Comparison of ENCODE assay signal across 29 cellular contexts in genomic region chr2:136696438-136696837, GRCh38.
DNase-seq lines count a peak whose midpoint lies in the region; ATAC-seq and TF ChIP-seq lines count a peak whose summit lies in the region.
"Had no signal": no experiment of that assay in that cellular context is flagged by ENCODE, and none has a peak within 500 bp of the region (broad histone marks: within the 10 kb centered on the region; RNA-seq: fewer than 3 reads in every experiment).

No MANE protein-coding gene starts in this region.

- no peak for ATAC-seq in SK-N-SH treated with all-trans-retinoic acid at 6 μM for 48 hours
- ATAC-seq: A549; CD8-positive, alpha-beta T cell had no signal

- no peak overlapping the region for H2BK5ac ChIP-seq in mesendoderm (ENCODE audit: low read length)

- no peak overlapping the region for H2BK120ac ChIP-seq in mesendoderm (ENCODE audit: low read depth, low read length)

- H4K8ac ChIP-seq in mesendoderm (ENCODE audit: low read depth, low read length) = no peak overlapping the region

- POLR2A ChIA-PET in SK-N-SH (lab: Yijun Ruan, JAX) = interaction anchor here (0.6 kb wide), 1 partner anchor 30 kb away, joined by 3 read pairs; no protein-coding TSS in a partner anchor

- H3K27me3 ChIP-seq in SK-N-SH (ENCODE audit: insufficient read depth) = no peaks in the 10 kb centered on the region
- H3K27me3 ChIP-seq in mesendoderm (ENCODE audit: insufficient read depth, low read length, poor library complexity) = no peaks in the 10 kb centered on the region
- H3K27me3 ChIP-seq: BE2C; BLaER1; BLaER1 treated with 17β-estradiol and CSF1 and Interleukin-3, amounts not matched to agents 10 nM and 100 nM had no signal

- DNase-seq in SK-N-SH (peak; percentile 28), mesendoderm (peak; percentile 68), NCI-H1417 (lab: John Stamatoyannopoulos, UW) (no peak)
- DNase-seq: 8988T; ACHN; AML-193; BE2C; C1 segment of cervical spinal cord; Caco-2; Calu3; CD4-positive, alpha-beta memory T cell; CD4-positive, alpha-beta T cell; CD4-positive, CD25-positive, alpha-beta regulatory T cell; CD8-positive, alpha-beta memory T cell; CD8-positive, alpha-beta T cell; COR-L47; DMS 273 treated with DMSO at 0.1 percent for 48 hours; DMS153; DMS53; DMS79; DMS79 treated with DMSO at 0.1 percent for 48 hours; DND-41; EL had no signal

- no peak overlapping the region for H2BK15ac ChIP-seq in mesendoderm (replicated peaks; ENCODE audit: low read depth)

- H3F3A ChIP-seq in SK-N-SH (replicated peaks; ENCODE audit: insufficient read depth) = no peaks in the 10 kb centered on the region

- TF ChIP-seq EP300 in SK-N-SH (IDR thresholded peaks at IDR 0.05; ENCODE audit: borderline replicate concordance in 1 of 2, low read depth in 1 of 2, low read length in 1 of 2) = no peak; a peak in 1 of 4 replicates

- no peak for TF ChIP-seq CTCF in SK-N-SH (IDR thresholded peaks at IDR 0.05)

- H3K9me3 ChIP-seq in SK-N-SH = no peaks in the 10 kb centered on the region
- H3K9me3 ChIP-seq: A549, BE2C had no signal

- H3K9me2 ChIP-seq in SK-N-SH = no peaks in the 10 kb centered on the region

- no peak overlapping the region for H3K4ac ChIP-seq in mesendoderm (ENCODE audit: low read depth, low read length)

- no peaks in the 10 kb centered on the region for H4K20me1 ChIP-seq in SK-N-SH (ENCODE audit: insufficient read depth)
- H4K20me1 ChIP-seq: BLaER1; BLaER1 treated with 17β-estradiol and CSF1 and Interleukin-3, amounts not matched to agents 10 nM and 100 nM had no signal

- H4K5ac ChIP-seq in mesendoderm (ENCODE audit: low read length) = no peak overlapping the region

- H3K4me2 ChIP-seq in SK-N-SH (no peak overlapping the region), mesendoderm (ENCODE audit: low read length) (no peak overlapping the region)
- H3K4me2 ChIP-seq: A549; BLaER1; BLaER1 treated with 17β-estradiol and CSF1 and Interleukin-3, amounts not matched to agents 10 nM and 100 nM had no signal

- 17% methylated on average over 2 of the region's 2 CpGs for WGBS in SK-N-SH (ENCODE audit: low lambda C conversion rate)
- no CpG with 5 or more reads among the region's 2 CpGs for WGBS in mesendoderm (ENCODE audit: extremely low coverage, insufficient coverage, low lambda C conversion rate)

- H3K79me2 ChIP-seq in SK-N-SH (ENCODE audit: insufficient read depth) (no peaks in the 10 kb centered on the region), mesendoderm (ENCODE audit: control insufficient read depth, insufficient read depth, low read length) (no peaks in the 10 kb centered on the region)

- H2AK5ac ChIP-seq in mesendoderm (ENCODE audit: low read length) = no peak overlapping the region

- H2AFZ ChIP-seq in SK-N-SH (ENCODE audit: low read depth) = no peak overlapping the region

- H3K9ac ChIP-seq in SK-N-SH (no peak overlapping the region), mesendoderm (ENCODE audit: low read length) (no peak overlapping the region)
- H3K9ac ChIP-seq: BLaER1; BLaER1 treated with 17β-estradiol and CSF1 and Interleukin-3, amounts not matched to agents 10 nM and 100 nM had no signal

- H3K36me3 ChIP-seq in SK-N-SH (replicated peaks in 1 of 2; ENCODE audit: control insufficient read depth in 1 of 2, insufficient read depth in 2 of 2, low read length in 1 of 2) (no peaks in the 10 kb centered on the region), mesendoderm (ENCODE audit: control insufficient read depth, insufficient read depth, low read length) (no peaks in the 10 kb centered on the region)
- H3K36me3 ChIP-seq: BE2C; BLaER1; BLaER1 treated with 17β-estradiol and CSF1 and Interleukin-3, amounts not matched to agents 10 nM and 100 nM had no signal

- no peak overlapping the region for H3K27ac ChIP-seq in SK-N-SH (ENCODE audit: low read depth in 2 of 2, low read length in 1 of 2)
- H3K27ac ChIP-seq in mesendoderm (ENCODE audit: low read depth, low read length) = no peak overlapping the region
- H3K27ac ChIP-seq: 22Rv1; A549; BLaER1; BLaER1 treated with 17β-estradiol and CSF1 and Interleukin-3, amounts not matched to agents 10 nM and 100 nM; C4-2B had no signal

- no peaks in the 10 kb centered on the region for H3K79me1 ChIP-seq in mesendoderm (ENCODE audit: low read length)

- no peak for TF ChIP-seq RAD21 in SK-N-SH (IDR thresholded peaks at IDR 0.05; ENCODE audit: low read length)

- H3K4me3 ChIP-seq in SK-N-SH (ENCODE audit: low read depth in 2 of 2, low read length in 1 of 2) (no peak overlapping the region), mesendoderm (ENCODE audit: low read length) (no peak overlapping the region)
- H3K4me3 ChIP-seq: A549; BLaER1; BLaER1 treated with 17β-estradiol and CSF1 and Interleukin-3, amounts not matched to agents 10 nM and 100 nM had no signal

- H3K56ac ChIP-seq in mesendoderm (ENCODE audit: low read length) = no peak overlapping the region

- H3K4me1 ChIP-seq in SK-N-SH (ENCODE audit: control insufficient read depth in 1 of 2, insufficient read depth in 2 of 2, low read depth in 1 of 2, low read length in 1 of 2) (peaks cover 0 to 3% of the 10 kb centered on the region in 2 experiments; a peak in 1 of 4 replicates), mesendoderm (ENCODE audit: control insufficient read depth, low read depth, low read length) (no peaks in the 10 kb centered on the region)
- H3K4me1 ChIP-seq: A549, BE2C had no signal

- H3K23ac ChIP-seq in mesendoderm (ENCODE audit: low read length) = no peak overlapping the region

- H3K18ac ChIP-seq in mesendoderm (ENCODE audit: low read length) = no peak overlapping the region

- CTCF ChIA-PET in SK-N-SH (lab: Yijun Ruan, JAX) = no interaction called here

TF ChIP-seq in SK-N-SH, 30 proteins besides CTCF, POLR2A, EP300 and RAD21:
- TF ChIP-seq FOSL2 (IDR thresholded peaks at IDR 0.05; ENCODE audit: borderline replicate concordance, low read depth) (no peak), GATA2 (CRISPR knock-in tag; IDR thresholded peaks at IDR 0.05) (peak; percentile 70)

TF ChIP-seq in SK-N-SH treated with all-trans-retinoic acid at 6 μM for 48 hours, 23 proteins besides CTCF, POLR2A, EP300 and RAD21:
- TF ChIP-seq RARB (CRISPR knock-in tag; IDR thresholded peaks at IDR 0.05) = no peak
- no peak for TF ChIP-seq ZC3H10 (CRISPR knock-in tag; IDR thresholded peaks at IDR 0.05)
- no peak for TF ChIP-seq ZNF565 (CRISPR knock-in tag; conservative IDR thresholded peaks at IDR 0.05; ENCODE audit: low read depth)
- no peak for TF ChIP-seq GLIS3 (CRISPR knock-in tag; IDR thresholded peaks at IDR 0.05)
- TF ChIP-seq, protein P1, sequence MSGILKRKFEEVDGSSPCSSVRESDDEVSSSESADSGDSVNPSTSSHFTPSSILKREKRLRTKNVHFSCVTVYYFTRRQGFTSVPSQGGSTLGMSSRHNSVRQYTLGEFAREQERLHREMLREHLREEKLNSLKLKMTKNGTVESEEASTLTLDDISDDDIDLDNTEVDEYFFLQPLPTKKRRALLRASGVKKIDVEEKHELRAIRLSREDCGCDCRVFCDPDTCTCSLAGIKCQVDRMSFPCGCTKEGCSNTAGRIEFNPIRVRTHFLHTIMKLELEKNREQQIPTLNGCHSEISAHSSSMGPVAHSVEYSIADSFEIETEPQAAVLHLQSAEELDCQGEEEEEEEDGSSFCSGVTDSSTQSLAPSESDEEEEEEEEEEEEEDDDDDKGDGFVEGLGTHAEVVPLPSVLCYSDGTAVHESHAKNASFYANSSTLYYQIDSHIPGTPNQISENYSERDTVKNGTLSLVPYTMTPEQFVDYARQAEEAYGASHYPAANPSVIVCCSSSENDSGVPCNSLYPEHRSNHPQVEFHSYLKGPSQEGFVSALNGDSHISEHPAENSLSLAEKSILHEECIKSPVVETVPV (CRISPR knock-in tag; IDR thresholded peaks at IDR 0.05) = no peak
- no peak for TF ChIP-seq ZNF70 (CRISPR knock-in tag; IDR thresholded peaks at IDR 0.05)
- TF ChIP-seq ZNF8 (CRISPR knock-in tag; IDR thresholded peaks at IDR 0.05) = no peak
- no peak for TF ChIP-seq TSHZ2 (CRISPR knock-in tag; IDR thresholded peaks at IDR 0.05)
- TF ChIP-seq ISL1 (CRISPR knock-in tag; IDR thresholded peaks at IDR 0.05) = no peak
- no peak for TF ChIP-seq CREB5 (CRISPR knock-in tag; IDR thresholded peaks at IDR 0.05; ENCODE audit: low read depth)
- TF ChIP-seq ARNTL (CRISPR knock-in tag; IDR thresholded peaks at IDR 0.05; ENCODE audit: borderline replicate concordance, low read depth) = no peak
- no peak for TF ChIP-seq ZFP30 (CRISPR knock-in tag; IDR thresholded peaks at IDR 0.05)

Comparison
In these comparisons a context has a peak if more than half of its experiments do, and no peak if none do; other contexts are left out.
1. DNase-seq: peak in SK-N-SH (single experiment) and mesendoderm (single experiment); none in NCI-H1417 (0 of 3).